Comparison of ENCODE assay signal across 8 cellular contexts in the genomic region with DNA sequence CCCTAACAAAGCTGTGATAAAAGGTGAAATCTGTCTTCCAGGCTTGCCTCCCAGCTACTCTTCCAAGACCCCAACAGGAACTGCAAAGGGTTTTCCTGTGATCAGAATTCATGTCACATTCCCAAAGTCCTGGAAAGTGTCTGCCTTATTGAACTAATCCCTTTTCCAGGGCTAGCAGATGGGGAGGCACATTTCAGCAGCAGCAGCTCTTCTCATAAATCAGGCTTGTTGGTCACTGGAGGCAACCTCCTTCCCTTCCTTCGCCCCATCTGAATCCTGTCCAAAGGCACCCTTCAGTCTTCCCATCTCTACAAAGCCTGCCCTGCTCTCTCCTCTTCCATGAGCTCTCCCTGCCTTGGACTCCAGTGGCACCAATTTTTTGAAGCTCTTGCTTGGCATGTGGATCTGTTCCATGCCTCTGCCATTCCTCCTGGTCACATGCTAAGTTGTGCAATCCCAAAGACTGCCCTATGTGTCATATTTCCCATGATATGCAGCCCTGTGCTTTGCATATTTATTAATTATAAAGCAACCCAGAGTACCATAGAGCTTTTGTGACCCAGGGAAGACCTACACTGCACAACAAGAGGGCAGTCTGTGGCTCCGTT.
A peak's percentile ranks its signal among the peaks of the same experiment; 100 is the strongest.
DNase-seq lines count a peak whose midpoint lies in the region; ATAC-seq, FAIRE-seq and TF ChIP-seq lines count a peak whose summit lies in the region.
"Had no signal": no experiment of that assay in that cellular context is flagged by ENCODE, and none has a peak within 500 bp of the region (broad histone marks: within the 10 kb centered on the region; RNA-seq: fewer than 3 reads in every experiment).

No MANE protein-coding gene starts in this region.

- H3K36me3 ChIP-seq in brain microvascular endothelial cell (replicated peaks) = peaks cover 3% of the 10 kb centered on the region
- peaks cover 0 to 1% of the 10 kb centered on the region in 2 experiments for H3K36me3 ChIP-seq in keratinocyte (ENCODE audit: control insufficient read depth in 2 of 2, extremely low read depth in 1 of 2, insufficient read depth in 2 of 2, low read length in 2 of 2)
- H3K36me3 ChIP-seq in upper lobe of right lung = peaks cover 7% of the 10 kb centered on the region

- no peaks in the 10 kb centered on the region for H3K79me2 ChIP-seq in keratinocyte (ENCODE audit: control insufficient read depth, insufficient read depth, low read length)

- peak; percentile 29 for DNase-seq in brain microvascular endothelial cell
- peak; percentile 15 for DNase-seq in keratinocyte (ENCODE audit: low read depth, low spot score)
- no peak for DNase-seq in upper lobe of right lung
- no peak for DNase-seq in retina
- no peak for DNase-seq in NCI-H1436 (lab: John Stamatoyannopoulos, UW)
- DNase-seq: NCI-H146 had no signal

- H3K27me3 ChIP-seq in brain microvascular endothelial cell (replicated peaks) = no peaks in the 10 kb centered on the region
- H3K27me3 ChIP-seq in keratinocyte (ENCODE audit: control insufficient read depth, extremely low read depth, insufficient read depth, low read length) = no peaks in the 10 kb centered on the region
- no peaks in the 10 kb centered on the region for H3K27me3 ChIP-seq in upper lobe of right lung

- no peaks in the 10 kb centered on the region for H4K20me1 ChIP-seq in keratinocyte (ENCODE audit: control insufficient read depth, extremely low read depth, insufficient read depth, low read length)

- intact Hi-C loops in upper lobe of right lung (cut with DNase I) = no loop called here

- in situ Hi-C loops in brain microvascular endothelial cell (cut with HindIII; ENCODE audit: low pct_ligation_motif_present, low sequenced_read_pairs) = no loop called here

- no peak for TF ChIP-seq CTCF in brain microvascular endothelial cell (IDR thresholded peaks at IDR 0.05; ENCODE audit: low read depth, low read length, missing control alignments)
- no peak for TF ChIP-seq CTCF in keratinocyte (optimal IDR thresholded peaks at IDR 0.05 in 1 of 3, IDR thresholded peaks at IDR 0.05 in 1 of 3, conservative IDR thresholded peaks at IDR 0.05 in 1 of 3; ENCODE audit: extremely low read depth in 1 of 3, insufficient read depth in 2 of 3, low read length in 3 of 3)
- TF ChIP-seq CTCF in upper lobe of right lung (IDR thresholded peaks at IDR 0.05) = no peak

- H3K4me1 ChIP-seq in keratinocyte (ENCODE audit: control insufficient read depth, extremely low read depth, insufficient read depth, low read length) = peaks cover 18% of the 10 kb centered on the region
- peaks cover 40% of the 10 kb centered on the region for H3K4me1 ChIP-seq in upper lobe of right lung

- no peak for TF ChIP-seq EP300 in Ishikawa (IDR thresholded peaks at IDR 0.05; ENCODE audit: borderline replicate concordance)

- H3K27ac ChIP-seq in brain microvascular endothelial cell = peak overlapping the region; percentile 49
- peak overlapping the region; percentile 74 for H3K27ac ChIP-seq in keratinocyte (ENCODE audit: control insufficient read depth, insufficient read depth, low read length)
- peak overlapping the region; percentile 63 for H3K27ac ChIP-seq in upper lobe of right lung

- TF ChIP-seq RAD21 in Ishikawa (IDR thresholded peaks at IDR 0.05; ENCODE audit: low read depth) = no peak

- H3K9me3 ChIP-seq in keratinocyte (ENCODE audit: control insufficient read depth, low read depth, low read length) (no peaks in the 10 kb centered on the region), upper lobe of right lung (no peaks in the 10 kb centered on the region)

- H3K4me2 ChIP-seq in keratinocyte (ENCODE audit: control insufficient read depth, extremely low read depth, insufficient read depth, low read depth, low read length) = peak overlapping the region; percentile 63

- no peak for FAIRE-seq in keratinocyte (lab: Jason Lieb, UNC)

- ATAC-seq in upper lobe of right lung (peak; percentile 59), HG03095 (IDR thresholded peaks at IDR 0.05; ENCODE audit: unreplicated experiment) (no peak)

- peak overlapping the region; percentile 49 for H3K9ac ChIP-seq in keratinocyte (ENCODE audit: control insufficient read depth, extremely low read depth, insufficient read depth, low read length)

- no peak overlapping the region for H3K4me3 ChIP-seq in brain microvascular endothelial cell (ENCODE audit: low read depth, low read length)
- peak overlapping the region in 1 of 3 experiments; percentile 2 for H3K4me3 ChIP-seq in keratinocyte (ENCODE audit: control insufficient read depth in 2 of 3, extremely low read depth in 1 of 3, insufficient read depth in 2 of 3, low read depth in 1 of 3, low read length in 3 of 3)
- no peak overlapping the region for H3K4me3 ChIP-seq in upper lobe of right lung

- H3K9me1 ChIP-seq in keratinocyte (ENCODE audit: control insufficient read depth, extremely low read depth, insufficient read depth, low read length) = no peaks in the 10 kb centered on the region

- dilution Hi-C loops in keratinocyte (cut with MboI; ENCODE audit: extremely low pct_ligation_motif_present, low sequenced_read_pairs) = no loop called here

- H2AFZ ChIP-seq in keratinocyte (ENCODE audit: control insufficient read depth, low read length) = no peak overlapping the region

TF ChIP-seq in Ishikawa, 13 proteins besides CTCF, POLR2A, EP300 and RAD21:
- TF ChIP-seq CEBPB (IDR thresholded peaks at IDR 0.05) (peak; percentile 83), CREB1 (IDR thresholded peaks at IDR 0.05; ENCODE audit: low read depth) (no peak)

Comparison
In these comparisons a context has a peak if more than half of its experiments do, and no peak if none do; other contexts are left out.
1. DNase-seq: peak in brain microvascular endothelial cell (single experiment) and keratinocyte (single experiment); none in upper lobe of right lung (single experiment), retina (single experiment) and NCI-H1436 (single experiment).
2. Peak in every context shown above with its lines, with median percentiles within 50 percentile points of each other: H3K27ac ChIP-seq.